In the genomic region with DNA sequence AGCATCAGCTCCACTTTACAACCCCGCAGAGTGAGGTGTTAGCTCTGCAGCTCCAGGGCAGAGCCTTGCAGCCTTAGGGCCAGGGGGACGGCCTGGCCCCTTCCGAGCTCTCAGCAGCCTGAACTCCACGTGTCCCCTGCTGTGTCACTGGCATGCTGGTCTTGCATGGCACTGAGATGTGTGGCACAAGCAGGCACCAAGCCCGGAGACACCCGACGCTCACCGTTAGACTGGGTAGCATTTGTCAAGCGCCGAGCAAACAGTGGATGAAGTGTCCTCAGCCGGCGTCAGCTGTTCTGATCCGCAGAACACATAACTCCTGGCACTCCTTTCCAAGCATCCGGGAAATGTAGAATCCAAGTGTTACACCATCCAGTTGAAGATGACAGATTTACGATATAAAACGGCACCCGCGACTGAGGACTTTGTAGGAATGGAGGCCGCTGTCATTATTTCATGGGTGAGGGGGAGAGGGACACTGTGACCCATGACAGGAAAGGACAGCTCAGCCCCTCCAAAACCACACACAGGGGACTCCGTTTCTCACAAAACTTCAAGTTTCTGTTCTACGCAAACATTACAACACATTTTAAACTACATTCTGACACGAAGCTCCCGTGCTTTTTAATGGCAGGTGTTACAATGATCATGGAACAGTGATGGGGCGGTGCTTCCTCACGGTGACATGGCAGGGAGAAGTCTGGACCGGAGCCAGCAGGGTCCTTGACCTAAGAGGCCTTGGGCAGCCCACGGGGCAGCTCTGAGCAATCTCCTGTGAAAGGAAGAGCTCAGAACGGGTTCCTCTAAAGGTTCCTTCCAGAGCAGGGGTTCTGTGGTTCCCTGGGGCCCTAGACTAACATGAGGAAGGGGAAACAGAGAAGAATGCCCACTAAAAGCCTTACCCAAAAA, we compare ENCODE assay signal across 10 cellular contexts.
DNase-seq lines count a peak whose midpoint lies in the region; ATAC-seq and TF ChIP-seq lines count a peak whose summit lies in the region.
"Had no signal": no experiment of that assay in that cellular context is flagged by ENCODE, and none has a peak within 500 bp of the region (broad histone marks: within the 10 kb centered on the region; RNA-seq: fewer than 3 reads in every experiment).

No MANE protein-coding gene starts in this region.

- H3K36me3 Mint-ChIP-seq in natural killer cell (no peaks in the 10 kb centered on the region), nephron (ENCODE audit: low read depth) (peaks cover 24% of the 10 kb centered on the region)
- no peaks in the 10 kb centered on the region for H3K36me3 Mint-ChIP-seq in natural killer cell treated with Interleukin-12 subunit alpha and Interleukin-12 subunit beta and Interleukin-15 and Interleukin-18, amount 100 ng/mL, for 72 hours

- peak; percentile 3 for DNase-seq in natural killer cell
- DNase-seq in natural killer cell treated with Interleukin-12 subunit alpha and Interleukin-12 subunit beta and Interleukin-15 and Interleukin-18, amount 100 ng/mL, for 72 hours (ENCODE audit: low spot score), result no peak
- DNase-seq in fibroblast of lung (ENCODE audit: low read depth in 2 of 2), result peak in 1 of 2 donors; percentile 55
- peak in 1 of 2 donors; percentile 77 for DNase-seq in aorta
- no peak for DNase-seq in ACHN
- DNase-seq in OCI-M2 (lab: John Stamatoyannopoulos, UW; ENCODE audit: unreplicated experiment), result no peak
- no peak for DNase-seq in kidney tubule cell (ENCODE audit: low spot score)

- H3K4me3 ChIP-seq in fibroblast of lung (replicated peaks in 1 of 4; ENCODE audit: control extremely low read depth in 1 of 4, insufficient read depth in 1 of 4, low read depth in 3 of 4, low read length in 4 of 4) (no peak overlapping the region), aorta (ENCODE audit: low read length in 2 of 2) (no peak overlapping the region)

- H3K27me3 ChIP-seq in fibroblast of lung (ENCODE audit: control insufficient read depth, insufficient read depth, low read length) (no peaks in the 10 kb centered on the region), aorta (ENCODE audit: control insufficient read depth in 1 of 2, insufficient read depth in 2 of 2, low read length in 1 of 2) (no peaks in the 10 kb centered on the region)

- 93% methylated on average over 28 of the region's 28 CpGs for WGBS in aorta, 2 donors

- peak overlapping the region; percentile 63 for H3K4me2 ChIP-seq in fibroblast of lung (ENCODE audit: extremely low read depth, insufficient read depth, low read length)

- TF ChIP-seq CTCF in natural killer cell (IDR thresholded peaks at IDR 0.05), result no peak
- TF ChIP-seq CTCF in fibroblast of lung (conservative IDR thresholded peaks at IDR 0.05 in 1 of 2, IDR thresholded peaks at IDR 0.05 in 1 of 2; ENCODE audit: low read depth in 1 of 2, low read length in 2 of 2), result no peak
- TF ChIP-seq CTCF in nephron (IDR thresholded peaks at IDR 0.05; ENCODE audit: unreplicated experiment in 3 of 3), result no peak

- H4K20me1 ChIP-seq in fibroblast of lung (ENCODE audit: control insufficient read depth, extremely low read depth, insufficient read depth, low read length), result no peaks in the 10 kb centered on the region

- peak overlapping the region; percentile 7 for H3K27ac ChIP-seq in fibroblast of lung (ENCODE audit: insufficient read depth, low read length)
- H3K27ac ChIP-seq in aorta (ENCODE audit: low read depth in 1 of 2, low read length in 2 of 2), result no peak overlapping the region

- H3K27ac Mint-ChIP-seq in natural killer cell (peak overlapping the region; percentile 34 to 45), nephron (peak overlapping the region; percentile 64 to 99 (median 87))
- no peak overlapping the region for H3K27ac Mint-ChIP-seq in natural killer cell treated with Interleukin-12 subunit alpha and Interleukin-12 subunit beta and Interleukin-15 and Interleukin-18, amount 100 ng/mL, for 72 hours
- H3K27ac Mint-ChIP-seq: activated naive CD4-positive, alpha-beta T cell treated with anti-CD3 and anti-CD28 coated beads, Interleukin-2, amount 50 U/mL, for 24 hours; stimulated activated naive CD8-positive, alpha-beta T cell treated with anti-CD3 and anti-CD28 coated beads, Interleukin-15, amount 100 ng/mL, for 72 hours had no signal

- H3K9me3 ChIP-seq in fibroblast of lung (ENCODE audit: control insufficient read depth, insufficient read depth, low read depth, low read length), result no peaks in the 10 kb centered on the region
- H3K9me3 ChIP-seq in aorta (ENCODE audit: control insufficient read depth, low read length), result no peaks in the 10 kb centered on the region

- intact Hi-C loops in natural killer cell (cut with micrococcal nuclease), result no loop called here
- intact Hi-C loops in aorta (cut with DNase I), result no loop called here

- H3K4me3 Mint-ChIP-seq in natural killer cell (no peak overlapping the region), nephron (peak overlapping the region in 2 of 3 experiments; percentile 15 to 53)
- no peak overlapping the region for H3K4me3 Mint-ChIP-seq in natural killer cell treated with Interleukin-12 subunit alpha and Interleukin-12 subunit beta and Interleukin-15 and Interleukin-18, amount 100 ng/mL, for 72 hours
- H3K4me3 Mint-ChIP-seq: activated naive CD4-positive, alpha-beta T cell treated with anti-CD3 and anti-CD28 coated beads, Interleukin-2, amount 50 U/mL, for 24 hours; stimulated activated naive CD8-positive, alpha-beta T cell treated with anti-CD3 and anti-CD28 coated beads, Interleukin-15, amount 100 ng/mL, for 72 hours had no signal

- ATAC-seq in natural killer cell (no peak), aorta (ENCODE audit: low FRiP score) (peak; percentile 72)
- ATAC-seq in natural killer cell treated with Interleukin-12 subunit alpha and Interleukin-12 subunit beta and Interleukin-15 and Interleukin-18, amount 100 ng/mL, for 72 hours, result no peak
- ATAC-seq: stimulated activated naive CD8-positive, alpha-beta T cell treated with anti-CD3 and anti-CD28 coated beads, Interleukin-15, amount 100 ng/mL, for 72 hours had no signal

- H3K9me3 Mint-ChIP-seq in natural killer cell, result no peaks in the 10 kb centered on the region
- no peaks in the 10 kb centered on the region for H3K9me3 Mint-ChIP-seq in natural killer cell treated with Interleukin-12 subunit alpha and Interleukin-12 subunit beta and Interleukin-15 and Interleukin-18, amount 100 ng/mL, for 72 hours
- peaks cover 16% of the 10 kb centered on the region for H3K9me3 Mint-ChIP-seq in nephron
- H3K9me3 Mint-ChIP-seq: activated naive CD4-positive, alpha-beta T cell treated with anti-CD3 and anti-CD28 coated beads, Interleukin-2, amount 50 U/mL, for 24 hours had no signal

- H3K36me3 ChIP-seq in fibroblast of lung (ENCODE audit: control insufficient read depth, insufficient read depth, low read length) (no peaks in the 10 kb centered on the region), aorta (ENCODE audit: control insufficient read depth in 1 of 2, insufficient read depth in 2 of 2, low read length in 1 of 2) (no peaks in the 10 kb centered on the region)

- H3K9ac ChIP-seq in fibroblast of lung (ENCODE audit: insufficient read depth, low read length), result no peak overlapping the region

- peaks cover 3% of the 10 kb centered on the region for H3K79me2 ChIP-seq in fibroblast of lung (ENCODE audit: control insufficient read depth, insufficient read depth, low read length)

- H3K27me3 Mint-ChIP-seq in natural killer cell (ENCODE audit: low read depth in 2 of 2), result no peaks in the 10 kb centered on the region
- H3K27me3 Mint-ChIP-seq in natural killer cell treated with Interleukin-12 subunit alpha and Interleukin-12 subunit beta and Interleukin-15 and Interleukin-18, amount 100 ng/mL, for 72 hours, result no peaks in the 10 kb centered on the region
- peaks cover 4% of the 10 kb centered on the region for H3K27me3 Mint-ChIP-seq in nephron (ENCODE audit: low read depth)
- H3K27me3 Mint-ChIP-seq: activated naive CD4-positive, alpha-beta T cell treated with anti-CD3 and anti-CD28 coated beads, Interleukin-2, amount 50 U/mL, for 24 hours; stimulated activated naive CD8-positive, alpha-beta T cell treated with anti-CD3 and anti-CD28 coated beads, Interleukin-15, amount 100 ng/mL, for 72 hours had no signal

- peaks cover 18% of the 10 kb centered on the region for H3K4me1 ChIP-seq in fibroblast of lung (ENCODE audit: control insufficient read depth, extremely low read depth, insufficient read depth, low read length)
- no peaks in the 10 kb centered on the region for H3K4me1 ChIP-seq in aorta (ENCODE audit: control insufficient read depth in 1 of 2, insufficient read depth in 2 of 2, low read length in 2 of 2)

- in situ Hi-C loops in ACHN (cut with HindIII; ENCODE audit: low pct_ligation_motif_present, low pct_unique_long_range_greater_than_20kb, low sequenced_read_pairs), result no loop called here

- H3K4me1 Mint-ChIP-seq in natural killer cell (peaks cover 15 to 26% of the 10 kb centered on the region in 2 donors), nephron (peaks cover 81% of the 10 kb centered on the region)
- H3K4me1 Mint-ChIP-seq in natural killer cell treated with Interleukin-12 subunit alpha and Interleukin-12 subunit beta and Interleukin-15 and Interleukin-18, amount 100 ng/mL, for 72 hours (ENCODE audit: low read depth in 2 of 2), result peaks cover 11 to 22% of the 10 kb centered on the region in 2 donors

- H2AFZ ChIP-seq in fibroblast of lung (ENCODE audit: low read length), result no peak overlapping the region

Comparison
In these comparisons a context has a peak if more than half of its experiments do, and no peak if none do; other contexts are left out.
1. H3K27ac Mint-ChIP-seq: peak in natural killer cell (2 of 2) and nephron (3 of 3); none in natural killer cell treated with Interleukin-12 subunit alpha and Interleukin-12 subunit beta and Interleukin-15 and Interleukin-18, amount 100 ng/mL, for 72 hours (0 of 2).
2. H3K4me3 Mint-ChIP-seq: peak in nephron (2 of 3); none in natural killer cell (single experiment) and natural killer cell treated with Interleukin-12 subunit alpha and Interleukin-12 subunit beta and Interleukin-15 and Interleukin-18, amount 100 ng/mL, for 72 hours (single experiment).